In genomic region chr19:16244091-16244490, GRCh38 we compare ENCODE assay signal across 1 cellular context.
TF ChIP-seq lines count a peak whose summit lies in the region.

No MANE protein-coding gene starts in this region.

TF ChIP-seq in IMR-90, 13 proteins besides CTCF, POLR2A, EP300 and RAD21 (continued from another document):
- TF ChIP-seq FOS (IDR thresholded peaks at IDR 0.05; ENCODE audit: low read depth, low read length) (no peak), CEBPB (IDR thresholded peaks at IDR 0.05; ENCODE audit: low read depth, low read length) (peak; percentile 92)
